Comparison of ENCODE assay signal across 10 cellular contexts in the genomic region with DNA sequence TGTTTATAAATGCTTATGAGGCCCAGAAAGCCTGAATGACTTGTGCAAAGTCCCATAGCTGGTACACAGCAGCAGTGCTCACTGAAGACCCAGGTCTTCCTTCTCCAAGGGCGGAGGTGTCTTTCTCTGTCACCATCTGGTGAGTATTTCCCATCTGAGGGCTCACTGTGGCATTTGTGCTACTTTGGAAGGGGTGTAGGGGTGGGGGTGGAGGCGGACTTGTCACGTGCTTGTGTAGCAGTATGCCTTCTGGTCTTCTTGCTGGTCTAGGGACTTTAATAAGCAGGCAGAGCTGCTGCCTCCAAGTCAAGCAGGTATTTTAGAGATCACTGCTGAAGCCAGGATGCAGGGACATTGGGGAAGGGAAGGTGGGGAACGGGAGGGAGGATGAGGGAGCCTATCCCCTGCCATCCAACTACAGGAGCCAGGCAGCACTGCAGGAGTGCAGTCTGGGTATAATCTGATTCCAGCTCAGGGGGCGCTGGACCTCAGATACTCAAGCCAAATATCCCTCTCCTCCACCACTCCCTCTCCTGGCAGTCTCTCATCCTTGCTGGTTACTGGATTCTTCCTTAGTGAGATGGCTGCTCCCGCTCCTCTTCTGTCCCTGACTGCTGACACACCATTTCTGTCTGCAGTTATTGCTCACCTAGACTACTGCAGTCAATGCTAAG. TPM values are rescaled to one million over a fixed set of nuclear protein-coding genes. Genes with fewer than 3 reads are reported as not detected.
DNase-seq lines count a peak whose midpoint lies in the region; ATAC-seq and TF ChIP-seq lines count a peak whose summit lies in the region.
"Had no signal": no experiment of that assay in that cellular context is flagged by ENCODE, and none has a peak within 500 bp of the region (broad histone marks: within the 10 kb centered on the region; RNA-seq: fewer than 3 reads in every experiment).

No MANE protein-coding gene starts in this region.

- peak; percentile 53 for TF ChIP-seq CTCF in BE2C (IDR thresholded peaks at IDR 0.05; ENCODE audit: low read depth, low read length)
- peak; percentile 62 for TF ChIP-seq CTCF in HFFc6 (IDR thresholded peaks at IDR 0.05)

- no peak overlapping the region for H3K4me3 ChIP-seq in BE2C (ENCODE audit: low read depth, low read length)
- no peak overlapping the region for H3K4me3 ChIP-seq in SJCRH30
- H3K4me3 ChIP-seq: adrenal gland had no signal

- H3K27me3 ChIP-seq in BE2C (peaks cover 13% of the 10 kb centered on the region), SJCRH30 (peaks cover 5% of the 10 kb centered on the region; the same call in 1 of the 2 replicates)

- no peaks in the 10 kb centered on the region for H3K36me3 ChIP-seq in BE2C
- H3K36me3 ChIP-seq in SJCRH30, result no peaks in the 10 kb centered on the region
- H3K36me3 ChIP-seq: adrenal gland had no signal

- H3K4me1 Mint-ChIP-seq in HFFc6 (ENCODE audit: low read depth), result no peaks in the 10 kb centered on the region
- H3K4me1 Mint-ChIP-seq in activated CD4-positive, alpha-beta memory T cell treated with anti-CD3 and anti-CD28 coated beads, Interleukin-2, amount 10 ng/mL, durations not matched to agents 7 days and 5 days, result peaks cover 2% of the 10 kb centered on the region
- peaks cover 6% of the 10 kb centered on the region for H3K4me1 Mint-ChIP-seq in activated CD4-positive, alpha-beta memory T cell treated with anti-CD3 and anti-CD28 coated beads for 36 hours (ENCODE audit: low read depth)

- CTCF ChIA-PET in activated CD4-positive, alpha-beta memory T cell treated with anti-CD3 and anti-CD28 coated beads, Interleukin-2, amount 10 ng/mL, durations not matched to agents 7 days and 5 days (lab: Charles Lee), result no interaction called here
- CTCF ChIA-PET in activated CD4-positive, alpha-beta memory T cell treated with anti-CD3 and anti-CD28 coated beads for 36 hours (lab: Charles Lee), result interaction anchor here (0.9 kb wide), 1 partner anchor 89 kb away, joined by 4 read pairs; no protein-coding TSS in a partner anchor

- H3K27ac Mint-ChIP-seq in HFFc6, result no peak overlapping the region
- no peak overlapping the region for H3K27ac Mint-ChIP-seq in activated CD4-positive, alpha-beta memory T cell treated with anti-CD3 and anti-CD28 coated beads, Interleukin-2, amount 10 ng/mL, durations not matched to agents 7 days and 5 days
- H3K27ac Mint-ChIP-seq in activated CD4-positive, alpha-beta memory T cell treated with anti-CD3 and anti-CD28 coated beads for 36 hours, result no peak overlapping the region

- intact Hi-C loops in activated CD4-positive, alpha-beta memory T cell treated with anti-CD3 and anti-CD28 coated beads for 36 hours (cut with micrococcal nuclease), result no loop called here

- DNase-seq in BE2C (peak; percentile 32), HFFc6 (peak; percentile 48), SJCRH30 (peak; percentile 32 to 57), iPS DF 19.7 (ENCODE audit: low read depth, low spot score) (peak; percentile 81), epidermal melanocyte (ENCODE audit: insufficient read length, low spot score) (no peak)
- no peak for DNase-seq in activated CD4-positive, alpha-beta memory T cell treated with anti-CD3 and anti-CD28 coated beads, Interleukin-2, amount 10 ng/mL, durations not matched to agents 7 days and 5 days
- DNase-seq in activated CD4-positive, alpha-beta memory T cell treated with anti-CD3 and anti-CD28 coated beads for 36 hours, result no peak
- DNase-seq: adrenal gland, DND-41 had no signal

- H3K9me3 ChIP-seq in BE2C, result no peaks in the 10 kb centered on the region
- no peaks in the 10 kb centered on the region for H3K9me3 ChIP-seq in SJCRH30 (replicated peaks)
- H3K9me3 ChIP-seq: adrenal gland had no signal

- no peak overlapping the region for H3K27ac ChIP-seq in SJCRH30
- H3K27ac ChIP-seq: adrenal gland had no signal

- H3K27me3 Mint-ChIP-seq in HFFc6 (ENCODE audit: insufficient read depth), result peaks cover 36% of the 10 kb centered on the region
- H3K27me3 Mint-ChIP-seq in activated CD4-positive, alpha-beta memory T cell treated with anti-CD3 and anti-CD28 coated beads, Interleukin-2, amount 10 ng/mL, durations not matched to agents 7 days and 5 days, result peaks cover 56% of the 10 kb centered on the region
- peaks cover 43% of the 10 kb centered on the region for H3K27me3 Mint-ChIP-seq in activated CD4-positive, alpha-beta memory T cell treated with anti-CD3 and anti-CD28 coated beads for 36 hours

- ATAC-seq in GM18868 (IDR thresholded peaks at IDR 0.05; ENCODE audit: unreplicated experiment), result no peak

- H3K9me3 Mint-ChIP-seq in HFFc6, result no peaks in the 10 kb centered on the region
- no peaks in the 10 kb centered on the region for H3K9me3 Mint-ChIP-seq in activated CD4-positive, alpha-beta memory T cell treated with anti-CD3 and anti-CD28 coated beads, Interleukin-2, amount 10 ng/mL, durations not matched to agents 7 days and 5 days
- H3K9me3 Mint-ChIP-seq in activated CD4-positive, alpha-beta memory T cell treated with anti-CD3 and anti-CD28 coated beads for 36 hours, result no peaks in the 10 kb centered on the region

- H3K4me1 ChIP-seq in BE2C (no peaks in the 10 kb centered on the region), SJCRH30 (no peaks in the 10 kb centered on the region)
- H3K4me1 ChIP-seq: adrenal gland had no signal

- H3K4me3 Mint-ChIP-seq in HFFc6, result no peak overlapping the region
- H3K4me3 Mint-ChIP-seq in activated CD4-positive, alpha-beta memory T cell treated with anti-CD3 and anti-CD28 coated beads, Interleukin-2, amount 10 ng/mL, durations not matched to agents 7 days and 5 days, result no peak overlapping the region
- no peak overlapping the region for H3K4me3 Mint-ChIP-seq in activated CD4-positive, alpha-beta memory T cell treated with anti-CD3 and anti-CD28 coated beads for 36 hours

- no peaks in the 10 kb centered on the region for H3K36me3 Mint-ChIP-seq in HFFc6 (ENCODE audit: low read depth)
- no peaks in the 10 kb centered on the region for H3K36me3 Mint-ChIP-seq in activated CD4-positive, alpha-beta memory T cell treated with anti-CD3 and anti-CD28 coated beads, Interleukin-2, amount 10 ng/mL, durations not matched to agents 7 days and 5 days (ENCODE audit: low read depth)
- no peaks in the 10 kb centered on the region for H3K36me3 Mint-ChIP-seq in activated CD4-positive, alpha-beta memory T cell treated with anti-CD3 and anti-CD28 coated beads for 36 hours

- POLR2A ChIA-PET in activated CD4-positive, alpha-beta memory T cell treated with anti-CD3 and anti-CD28 coated beads, Interleukin-2, amount 10 ng/mL, durations not matched to agents 7 days and 5 days (lab: Charles Lee), result no interaction called here
- POLR2A ChIA-PET in activated CD4-positive, alpha-beta memory T cell treated with anti-CD3 and anti-CD28 coated beads for 36 hours (lab: Charles Lee), result no interaction called here

RNA-seq across cellular contexts. Expression of a gene that starts 3.4 kb away (rescaled TPM):
- 6.1 TPM for polyA plus RNA-seq in BE2C (2012; ENCODE audit: insufficient read depth, insufficient read length, low read depth)
- not detected for total RNA-seq in HFFc6 (2021; fragmentation: NEBNext Ultra II Directional; extraction: Animal tissue kit (Norgen Biotek cat#: 25700))
- not detected in 2 replicates for total RNA-seq in SJCRH30 (2014; rRNA removed; shearing (Covaris generic))
- total RNA-seq in activated CD4-positive, alpha-beta memory T cell treated with anti-CD3 and anti-CD28 coated beads, Interleukin-2, amount 10 ng/mL, durations not matched to agents 7 days and 5 days, result not detected
- not detected for total RNA-seq in activated CD4-positive, alpha-beta memory T cell treated with anti-CD3 and anti-CD28 coated beads for 36 hours

Comparison
In these comparisons a context has a peak if more than half of its experiments do, and no peak if none do; other contexts are left out.
1. DNase-seq: peak in BE2C (single experiment), HFFc6 (single experiment), SJCRH30 (2 of 2) and iPS DF 19.7 (single experiment); none in epidermal melanocyte (single experiment), activated CD4-positive, alpha-beta memory T cell treated with anti-CD3 and anti-CD28 coated beads, Interleukin-2, amount 10 ng/mL, durations not matched to agents 7 days and 5 days (single experiment) and activated CD4-positive, alpha-beta memory T cell treated with anti-CD3 and anti-CD28 coated beads for 36 hours (single experiment).